Comparison of ENCODE assay signal across 15 cellular contexts in genomic region chr11:111823629-111824028, GRCh38. TPM values are rescaled to one million over a fixed set of nuclear protein-coding genes. Genes with fewer than 3 reads are reported as not detected.
DNase-seq lines count a peak whose midpoint lies in the region; ATAC-seq and TF ChIP-seq lines count a peak whose summit lies in the region.
"Had no signal": no experiment of that assay in that cellular context is flagged by ENCODE, and none has a peak within 500 bp of the region (broad histone marks: within the 10 kb centered on the region; RNA-seq: fewer than 3 reads in every experiment).

No MANE protein-coding gene starts in this region.

- DNase-seq in GM23338 (ENCODE audit: low spot score) (no peak), choroid plexus epithelial cell (ENCODE audit: low read depth) (peak; percentile 9), OCI-M2 (lab: John Stamatoyannopoulos, UW; ENCODE audit: unreplicated experiment) (no peak), aorta (no peak), HPDE6-E6E7 (ENCODE audit: extremely low spot score) (no peak)
- DNase-seq in natural killer cell treated with Interleukin-12 subunit alpha and Interleukin-12 subunit beta and Interleukin-15 and Interleukin-18, amount 100 ng/mL, for 72 hours (ENCODE audit: low spot score): no peak
- DNase-seq: 8988T; Calu3; CD4-positive, alpha-beta T cell; DMS79 had no signal

- H3K27ac ChIP-seq in GM23338 (ENCODE audit: low read depth): peak overlapping the region; percentile 96
- H3K27ac ChIP-seq in HUES64 (ENCODE audit: low read depth, low read length): peak overlapping the region; percentile 66; the same call in 1 of the 2 replicates
- H3K27ac ChIP-seq in liver (ENCODE audit: low read depth in 1 of 2, low read length in 2 of 2): peak overlapping the region; percentile 40 to 72
- no peak overlapping the region for H3K27ac ChIP-seq in aorta (ENCODE audit: low read depth in 1 of 2, low read length in 2 of 2)
- H3K27ac ChIP-seq: BLaER1 treated with 17β-estradiol and CSF1 and Interleukin-3, amounts not matched to agents 10 nM and 100 nM; HL-60 had no signal

- H3K4me3 ChIP-seq in GM23338 (peak overlapping the region; percentile 4; the same call in 1 of the 2 replicates), HUES64 (ENCODE audit: low read length) (no peak overlapping the region), choroid plexus epithelial cell (ENCODE audit: low read depth, low read length) (no peak overlapping the region), liver (ENCODE audit: low read depth in 1 of 3, low read length in 3 of 3) (no peak overlapping the region), aorta (ENCODE audit: low read length in 2 of 2) (no peak overlapping the region)
- H3K4me3 ChIP-seq: BLaER1 treated with 17β-estradiol and CSF1 and Interleukin-3, amounts not matched to agents 10 nM and 100 nM; GM12878 had no signal

- no peak overlapping the region for H2AFZ ChIP-seq in GM23338

- no peaks in the 10 kb centered on the region for H3K27me3 ChIP-seq in GM23338 (ENCODE audit: insufficient read depth)
- H3K27me3 ChIP-seq in HUES64 (ENCODE audit: insufficient read depth, low read length): no peaks in the 10 kb centered on the region
- H3K27me3 ChIP-seq in liver (ENCODE audit: control insufficient read depth in 4 of 4, insufficient read depth in 4 of 4, low read length in 3 of 4): no peaks in the 10 kb centered on the region
- H3K27me3 ChIP-seq in aorta (ENCODE audit: control insufficient read depth in 1 of 2, insufficient read depth in 2 of 2, low read length in 1 of 2): no peaks in the 10 kb centered on the region
- H3K27me3 ChIP-seq: BLaER1 treated with 17β-estradiol and CSF1 and Interleukin-3, amounts not matched to agents 10 nM and 100 nM had no signal

- H3K36me3 Mint-ChIP-seq in GM23338 (ENCODE audit: low read depth): no peaks in the 10 kb centered on the region
- H3K36me3 Mint-ChIP-seq in natural killer cell treated with Interleukin-12 subunit alpha and Interleukin-12 subunit beta and Interleukin-15 and Interleukin-18, amount 100 ng/mL, for 72 hours: peaks cover 6% of the 10 kb centered on the region

- no peaks in the 10 kb centered on the region for H3K36me3 ChIP-seq in GM23338 (ENCODE audit: insufficient read depth)
- H3K36me3 ChIP-seq in HUES64 (ENCODE audit: insufficient read depth, low read length): no peaks in the 10 kb centered on the region
- H3K36me3 ChIP-seq in liver (ENCODE audit: control insufficient read depth in 4 of 4, insufficient read depth in 3 of 4, low read depth in 1 of 4, low read length in 3 of 4): no peaks in the 10 kb centered on the region
- H3K36me3 ChIP-seq in aorta (ENCODE audit: control insufficient read depth in 1 of 2, insufficient read depth in 2 of 2, low read length in 1 of 2): no peaks in the 10 kb centered on the region

- H3K9ac ChIP-seq in HUES64 (ENCODE audit: low read depth, low read length): no peak overlapping the region
- no peak overlapping the region for H3K9ac ChIP-seq in liver (ENCODE audit: low read depth in 1 of 2, low read length in 2 of 2)
- H3K9ac ChIP-seq: BLaER1 treated with 17β-estradiol and CSF1 and Interleukin-3, amounts not matched to agents 10 nM and 100 nM had no signal

- no peaks in the 10 kb centered on the region for H3K9me2 ChIP-seq in GM23338 (ENCODE audit: insufficient read depth)

- H3K9me3 ChIP-seq in HUES64 (ENCODE audit: insufficient read depth, low read depth, low read length) (no peaks in the 10 kb centered on the region), liver (ENCODE audit: control insufficient read depth in 4 of 4, low read length in 3 of 4) (no peaks in the 10 kb centered on the region), aorta (ENCODE audit: control insufficient read depth, low read length) (no peaks in the 10 kb centered on the region)
- H3K9me3 ChIP-seq: BLaER1 treated with 17β-estradiol and CSF1 and Interleukin-3, amounts not matched to agents 10 nM and 100 nM had no signal

- H4K20me1 ChIP-seq in GM23338 (replicated peaks; ENCODE audit: insufficient read depth): no peaks in the 10 kb centered on the region
- H4K20me1 ChIP-seq: BLaER1 treated with 17β-estradiol and CSF1 and Interleukin-3, amounts not matched to agents 10 nM and 100 nM had no signal

- no peaks in the 10 kb centered on the region for H3K9me3 Mint-ChIP-seq in GM23338
- no peaks in the 10 kb centered on the region for H3K9me3 Mint-ChIP-seq in natural killer cell treated with Interleukin-12 subunit alpha and Interleukin-12 subunit beta and Interleukin-15 and Interleukin-18, amount 100 ng/mL, for 72 hours
- H3K9me3 Mint-ChIP-seq: CD4-positive, alpha-beta T cell had no signal

- H3K4me1 ChIP-seq in GM23338 (ENCODE audit: insufficient read depth) (peaks cover 36% of the 10 kb centered on the region), HUES64 (ENCODE audit: insufficient read depth, low read length) (peaks cover 29% of the 10 kb centered on the region), liver (ENCODE audit: control insufficient read depth in 4 of 4, insufficient read depth in 4 of 4, low read length in 3 of 4) (peaks cover 5 to 26% (median 13%) of the 10 kb centered on the region in 4 donors), aorta (ENCODE audit: control insufficient read depth in 1 of 2, insufficient read depth in 2 of 2, low read length in 2 of 2) (no peaks in the 10 kb centered on the region)

- peak; percentile 56 to 74 for TF ChIP-seq RAD21 in liver (IDR thresholded peaks at IDR 0.05)

- intact Hi-C loops in aorta (cut with DNase I): no loop called here

- no peak overlapping the region for H3K4me3 Mint-ChIP-seq in GM23338
- no peak overlapping the region for H3K4me3 Mint-ChIP-seq in natural killer cell treated with Interleukin-12 subunit alpha and Interleukin-12 subunit beta and Interleukin-15 and Interleukin-18, amount 100 ng/mL, for 72 hours
- H3K4me3 Mint-ChIP-seq: CD4-positive, alpha-beta T cell had no signal

- H3F3A ChIP-seq in GM23338 (replicated peaks; ENCODE audit: low read depth): peaks cover 5% of the 10 kb centered on the region

- peaks cover 37% of the 10 kb centered on the region for H3K4me1 Mint-ChIP-seq in GM23338
- H3K4me1 Mint-ChIP-seq in natural killer cell treated with Interleukin-12 subunit alpha and Interleukin-12 subunit beta and Interleukin-15 and Interleukin-18, amount 100 ng/mL, for 72 hours (ENCODE audit: low read depth in 2 of 2): no peaks in the 10 kb centered on the region

- H3K27me3 Mint-ChIP-seq in GM23338 (ENCODE audit: insufficient read depth, low read depth, poor library complexity): peaks cover 7% of the 10 kb centered on the region
- H3K27me3 Mint-ChIP-seq in natural killer cell treated with Interleukin-12 subunit alpha and Interleukin-12 subunit beta and Interleukin-15 and Interleukin-18, amount 100 ng/mL, for 72 hours: no peaks in the 10 kb centered on the region
- H3K27me3 Mint-ChIP-seq: CD4-positive, alpha-beta T cell had no signal

- TF ChIP-seq CTCF in GM23338 (conservative IDR thresholded peaks at IDR 0.05; ENCODE audit: low read depth in 2 of 2) (no peak), choroid plexus epithelial cell (conservative IDR thresholded peaks at IDR 0.05; ENCODE audit: low read depth, low read length) (no peak), liver (IDR thresholded peaks at IDR 0.05; ENCODE audit: low read depth, low read length, missing input control) (no peak)

- peak overlapping the region; percentile 35 for H3K4me2 ChIP-seq in GM23338
- H3K4me2 ChIP-seq: BLaER1 treated with 17β-estradiol and CSF1 and Interleukin-3, amounts not matched to agents 10 nM and 100 nM had no signal

- peak; percentile 34 for ATAC-seq in GM23338
- ATAC-seq in natural killer cell treated with Interleukin-12 subunit alpha and Interleukin-12 subunit beta and Interleukin-15 and Interleukin-18, amount 100 ng/mL, for 72 hours: no peak
- ATAC-seq in aorta (ENCODE audit: low FRiP score): no peak
- ATAC-seq: GM12878 had no signal

- H3K27ac Mint-ChIP-seq in GM23338: no peak overlapping the region
- H3K27ac Mint-ChIP-seq in natural killer cell treated with Interleukin-12 subunit alpha and Interleukin-12 subunit beta and Interleukin-15 and Interleukin-18, amount 100 ng/mL, for 72 hours: no peak overlapping the region
- H3K27ac Mint-ChIP-seq: CD4-positive, alpha-beta T cell had no signal

- H3K79me2 ChIP-seq in GM23338 (replicated peaks; ENCODE audit: insufficient read depth): no peaks in the 10 kb centered on the region

RNA-seq across cellular contexts. Expression of gene ALG9, which starts 47.8 kb away (rescaled TPM):
- total RNA-seq in GM23338 (2014; rRNA removed; shearing (Covaris generic)): 20.2 and 31.1 TPM in 2 replicates
- 24.8 and 25.4 TPM in 2 replicates for polyA plus RNA-seq in GM23338 (2016; fragmentation: Nextera tagmentation; extraction: Ambion mirVana)
- polyA plus RNA-seq in HUES64 (2013, experiment 1 of 2): 20.7 TPM
- polyA plus RNA-seq in HUES64 (2013, experiment 2 of 2): 23.4 TPM
- 10 to 100 TPM; 25.5 to 36.3 TPM for total RNA-seq in liver
- polyA plus RNA-seq in liver: 10 to 100 TPM; 13.7 to 14.9 TPM
- total RNA-seq in natural killer cell treated with Interleukin-12 subunit alpha and Interleukin-12 subunit beta and Interleukin-15 and Interleukin-18, amount 100 ng/mL, for 72 hours: 10 to 100 TPM; 32.0 to 43.5 TPM
- 10 to 100 TPM; 25.1 to 27.8 TPM for total RNA-seq in aorta
- 10 to 100 TPM in 1 of 2 donors, 1 to 10 TPM in 1; 6.4 to 31.0 TPM for polyA plus RNA-seq in aorta

RNA-seq across cellular contexts. Expression of gene FDXACB1, which starts 55.3 kb away (rescaled TPM):
- 2.4 and 3.0 TPM in 2 replicates for total RNA-seq in GM23338 (2014; rRNA removed; shearing (Covaris generic))
- polyA plus RNA-seq in GM23338 (2016; fragmentation: Nextera tagmentation; extraction: Ambion mirVana) (1.6 TPM in 2 replicates), liver (1 to 10 TPM in 1 of 2 donors, under 1 TPM in 1; 0.95 to 1.3 TPM), aorta (1 to 10 TPM in 1 of 2 donors, under 1 TPM in 1; 0.95 to 1.0 TPM)
- 3.0 TPM for polyA plus RNA-seq in HUES64 (2013, experiment 1 of 2)
- polyA plus RNA-seq in HUES64 (2013, experiment 2 of 2): 3.3 TPM
- total RNA-seq in liver (1 to 10 TPM; 1.3 to 2.3 TPM), aorta (1 to 10 TPM; 1.4 to 1.9 TPM)
- 1 to 10 TPM; 6.2 to 7.9 TPM for total RNA-seq in natural killer cell treated with Interleukin-12 subunit alpha and Interleukin-12 subunit beta and Interleukin-15 and Interleukin-18, amount 100 ng/mL, for 72 hours

RNA-seq across cellular contexts. Expression of gene CFAP68, which starts 55.7 kb away (rescaled TPM):
- 9.9 and 15.8 TPM in 2 replicates for total RNA-seq in GM23338 (2014; rRNA removed; shearing (Covaris generic))
- polyA plus RNA-seq in GM23338 (2016; fragmentation: Nextera tagmentation; extraction: Ambion mirVana) (52.8 and 55.8 TPM in 2 replicates), liver (10 to 100 TPM; 19.3 to 27.8 TPM), aorta (10 to 100 TPM; 11.5 to 22.0 TPM)
- polyA plus RNA-seq in HUES64 (2013, experiment 1 of 2): 33.5 TPM
- polyA plus RNA-seq in HUES64 (2013, experiment 2 of 2): 42.2 TPM
- total RNA-seq in liver (1 to 10 TPM; 6.2 to 8.2 TPM), aorta (10 to 100 TPM in 1 of 2 donors, 1 to 10 TPM in 1; 6.6 to 15.2 TPM)
- 10 to 100 TPM in 1 of 2 donors, 1 to 10 TPM in 1; 8.4 to 11.8 TPM for total RNA-seq in natural killer cell treated with Interleukin-12 subunit alpha and Interleukin-12 subunit beta and Interleukin-15 and Interleukin-18, amount 100 ng/mL, for 72 hours

RNA-seq across cellular contexts. Expression of gene PPP2R1B, which starts 57.4 kb away (rescaled TPM):
- total RNA-seq in GM23338 (2014; rRNA removed; shearing (Covaris generic)): 75.3 and 82.0 TPM in 2 replicates
- polyA plus RNA-seq in GM23338 (2016; fragmentation: Nextera tagmentation; extraction: Ambion mirVana) (15.9 and 18.5 TPM in 2 replicates), liver (10 to 100 TPM; 33.2 to 55.0 TPM), aorta (1 to 10 TPM; 3.5 to 7.4 TPM)
- polyA plus RNA-seq in HUES64 (2013, experiment 1 of 2): 51.7 TPM
- 45.6 TPM for polyA plus RNA-seq in HUES64 (2013, experiment 2 of 2)
- total RNA-seq in liver (100 to 1,000 TPM in 1 of 2 donors, 10 to 100 TPM in 1; 50.1 to 316 TPM), aorta (10 to 100 TPM; 21.9 to 27.2 TPM)
- total RNA-seq in natural killer cell treated with Interleukin-12 subunit alpha and Interleukin-12 subunit beta and Interleukin-15 and Interleukin-18, amount 100 ng/mL, for 72 hours: 10 to 100 TPM; 56.2 to 72.3 TPM

Comparison
In these comparisons a context has a peak if more than half of its experiments do, and no peak if none do; other contexts are left out.
1. H3K27ac ChIP-seq: peak in GM23338 (single experiment), HUES64 (single experiment) and liver (2 of 2); none in aorta (0 of 2).